ENCODE assay signal across 10 cellular contexts in genomic region chr2:216792222-216793001, GRCh38.
A peak's percentile ranks its signal among the peaks of the same experiment; 100 is the strongest.
DNase-seq lines count a peak whose midpoint lies in the region; ATAC-seq and TF ChIP-seq lines count a peak whose summit lies in the region.
"Had no signal": no experiment of that assay in that cellular context is flagged by ENCODE, and none has a peak within 500 bp of the region (broad histone marks: within the 10 kb centered on the region; RNA-seq: fewer than 3 reads in every experiment).

No MANE protein-coding gene starts in this region.

- POLR2A ChIA-PET in activated CD8-positive, alpha-beta T cell treated with anti-CD3 and anti-CD28 coated beads for 36 hours (lab: Charles Lee): no interaction called here

- H3K36me3 Mint-ChIP-seq in activated CD8-positive, alpha-beta T cell treated with anti-CD3 and anti-CD28 coated beads for 36 hours (ENCODE audit: low read depth): no peaks in the 10 kb centered on the region

- H3K27me3 ChIP-seq in colonic mucosa: no peaks in the 10 kb centered on the region
- H3K27me3 ChIP-seq in muscle layer of colon (ENCODE audit: control insufficient read depth in 1 of 2, insufficient read depth in 2 of 2, low read length in 2 of 2): no peaks in the 10 kb centered on the region

- no peak overlapping the region for H3K27ac Mint-ChIP-seq in activated CD8-positive, alpha-beta T cell treated with anti-CD3 and anti-CD28 coated beads for 36 hours
- H3K27ac Mint-ChIP-seq: T-helper 1 cell treated with Interleukin-12 subunit alpha and Interleukin-12 subunit beta and Interleukin-4 antibody, amounts not matched to agents 30 μg/mL and 1 μg/mL, for 36 hours had no signal

- H3K9me3 Mint-ChIP-seq in activated CD8-positive, alpha-beta T cell treated with anti-CD3 and anti-CD28 coated beads for 36 hours: no peaks in the 10 kb centered on the region
- H3K9me3 Mint-ChIP-seq: T-helper 1 cell treated with Interleukin-12 subunit alpha and Interleukin-12 subunit beta and Interleukin-4 antibody, amounts not matched to agents 30 μg/mL and 1 μg/mL, for 36 hours had no signal

- CTCF ChIA-PET in activated CD8-positive, alpha-beta T cell treated with anti-CD3 and anti-CD28 coated beads for 36 hours (lab: Charles Lee): no interaction called here

- H3K27ac ChIP-seq in colonic mucosa (no peak overlapping the region), muscle layer of colon (ENCODE audit: low read depth, low read length) (peak overlapping the region; percentile 79)

- H3K4me3 Mint-ChIP-seq in activated CD8-positive, alpha-beta T cell treated with anti-CD3 and anti-CD28 coated beads for 36 hours: no peak overlapping the region
- H3K4me3 Mint-ChIP-seq: T-helper 1 cell treated with Interleukin-12 subunit alpha and Interleukin-12 subunit beta and Interleukin-4 antibody, amounts not matched to agents 30 μg/mL and 1 μg/mL, for 36 hours had no signal

- no peak overlapping the region for H3K9ac ChIP-seq in colonic mucosa (ENCODE audit: low read depth in 2 of 2, low read length in 2 of 2)
- H3K9ac ChIP-seq in muscle layer of colon (ENCODE audit: low read length): no peak overlapping the region

- H3K36me3 ChIP-seq in colonic mucosa (no peaks in the 10 kb centered on the region), muscle layer of colon (ENCODE audit: insufficient read depth, low read length) (no peaks in the 10 kb centered on the region)

- DNase-seq in AG10803 (ENCODE audit: low read depth) (peak; percentile 96), NCI-H2171 (lab: John Stamatoyannopoulos, UW) (peak; percentile 50), colonic mucosa (peak; percentile 28), middle frontal gyrus (ENCODE audit: extremely low spot score, low spot score) (no peak), NOMO-1 treated with DMSO at 0.1 percent for 48 hours (lab: John Stamatoyannopoulos, UW; ENCODE audit: unreplicated experiment) (no peak)
- no peak for DNase-seq in activated CD8-positive, alpha-beta T cell treated with anti-CD3 and anti-CD28 coated beads for 36 hours
- DNase-seq in stimulated activated CD4-positive, alpha-beta T cell treated with anti-CD3 and anti-CD28 coated beads, Interleukin-12 subunit alpha, Interleukin-12 subunit beta, amount 100 ng/mL, for 4 hours: no peak
- DNase-seq: stimulated activated CD4-positive, alpha-beta T cell treated with anti-CD3 and anti-CD28 coated beads, Interleukin-4, amount 100 ng/mL, for 24 hours had no signal

- H3K4me3 ChIP-seq in AG10803 (ENCODE audit: low read length): no peak overlapping the region
- H3K4me3 ChIP-seq in colonic mucosa: no peak overlapping the region
- H3K4me3 ChIP-seq in muscle layer of colon (ENCODE audit: low read depth in 1 of 2, low read length in 2 of 2): peak overlapping the region in 1 of 2 donors; percentile 19

- TF ChIP-seq CTCF in AG10803 (conservative IDR thresholded peaks at IDR 0.05; ENCODE audit: low read length) (peak; percentile 59), colonic mucosa (IDR thresholded peaks at IDR 0.05) (no peak)
- TF ChIP-seq CTCF in activated CD8-positive, alpha-beta T cell treated with anti-CD3 and anti-CD28 coated beads for 36 hours (IDR thresholded peaks at IDR 0.05): no peak

- ATAC-seq in activated CD8-positive, alpha-beta T cell treated with anti-CD3 and anti-CD28 coated beads for 36 hours: no peak

- no peaks in the 10 kb centered on the region for H3K27me3 Mint-ChIP-seq in activated CD8-positive, alpha-beta T cell treated with anti-CD3 and anti-CD28 coated beads for 36 hours

- no peaks in the 10 kb centered on the region for H3K9me3 ChIP-seq in colonic mucosa
- no peaks in the 10 kb centered on the region for H3K9me3 ChIP-seq in muscle layer of colon (ENCODE audit: low read length)

- H3K4me1 ChIP-seq in colonic mucosa (no peaks in the 10 kb centered on the region), muscle layer of colon (ENCODE audit: insufficient read depth, low read length) (peaks cover 42% of the 10 kb centered on the region)

- no peaks in the 10 kb centered on the region for H3K4me1 Mint-ChIP-seq in activated CD8-positive, alpha-beta T cell treated with anti-CD3 and anti-CD28 coated beads for 36 hours (ENCODE audit: low read depth)

- intact Hi-C loops in colonic mucosa (cut with DNase I): no loop called here
- intact Hi-C loops in activated CD8-positive, alpha-beta T cell treated with anti-CD3 and anti-CD28 coated beads for 36 hours (cut with micrococcal nuclease): no loop called here

Comparison
In these comparisons a context has a peak if more than half of its experiments do, and no peak if none do; other contexts are left out.
1. DNase-seq: peak in AG10803 (single experiment), NCI-H2171 (single experiment) and colonic mucosa (single experiment); none in middle frontal gyrus (single experiment), activated CD8-positive, alpha-beta T cell treated with anti-CD3 and anti-CD28 coated beads for 36 hours (single experiment), stimulated activated CD4-positive, alpha-beta T cell treated with anti-CD3 and anti-CD28 coated beads, Interleukin-12 subunit alpha, Interleukin-12 subunit beta, amount 100 ng/mL, for 4 hours (single experiment) and NOMO-1 treated with DMSO at 0.1 percent for 48 hours (single experiment).